ENCODE assay signal across 2 cellular contexts in the genomic region with DNA sequence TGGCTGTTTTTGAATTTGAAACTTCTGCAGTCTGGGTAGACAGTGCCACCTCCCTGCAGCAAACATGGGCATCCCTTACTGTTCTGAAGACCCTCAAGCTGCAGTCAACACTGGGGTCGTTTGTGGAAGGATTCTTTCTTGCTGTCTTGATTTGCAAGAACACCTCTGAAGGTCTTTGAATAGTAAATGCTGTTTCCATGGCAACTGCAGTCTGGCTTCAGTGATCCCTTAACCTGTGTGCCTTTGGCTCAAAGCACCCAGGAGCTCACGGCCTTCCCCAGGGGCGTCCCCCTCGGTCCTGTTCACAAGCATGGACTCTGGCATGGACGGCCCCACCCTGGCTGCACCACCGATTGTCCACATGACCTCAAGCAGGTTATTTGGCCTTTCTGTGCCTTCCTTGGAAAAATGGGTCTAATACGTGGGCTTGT.
TF ChIP-seq lines count a peak whose summit lies in the region.

No MANE protein-coding gene starts in this region.

TF ChIP-seq in HCT116, 20 proteins besides CTCF, POLR2A, EP300 and RAD21:
- TF ChIP-seq, protein P1, sequence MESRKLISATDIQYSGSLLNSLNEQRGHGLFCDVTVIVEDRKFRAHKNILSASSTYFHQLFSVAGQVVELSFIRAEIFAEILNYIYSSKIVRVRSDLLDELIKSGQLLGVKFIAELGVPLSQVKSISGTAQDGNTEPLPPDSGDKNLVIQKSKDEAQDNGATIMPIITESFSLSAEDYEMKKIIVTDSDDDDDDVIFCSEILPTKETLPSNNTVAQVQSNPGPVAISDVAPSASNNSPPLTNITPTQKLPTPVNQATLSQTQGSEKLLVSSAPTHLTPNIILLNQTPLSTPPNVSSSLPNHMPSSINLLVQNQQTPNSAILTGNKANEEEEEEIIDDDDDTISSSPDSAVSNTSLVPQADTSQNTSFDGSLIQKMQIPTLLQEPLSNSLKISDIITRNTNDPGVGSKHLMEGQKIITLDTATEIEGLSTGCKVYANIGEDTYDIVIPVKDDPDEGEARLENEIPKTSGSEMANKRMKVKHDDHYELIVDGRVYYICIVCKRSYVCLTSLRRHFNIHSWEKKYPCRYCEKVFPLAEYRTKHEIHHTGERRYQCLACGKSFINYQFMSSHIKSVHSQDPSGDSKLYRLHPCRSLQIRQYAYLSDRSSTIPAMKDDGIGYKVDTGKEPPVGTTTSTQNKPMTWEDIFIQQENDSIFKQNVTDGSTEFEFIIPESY (IDR thresholded peaks at IDR 0.05; ENCODE audit: extremely low read depth, insufficient replicate concordance, low read length), result no peak
- TF ChIP-seq CEBPB (IDR thresholded peaks at IDR 0.05; ENCODE audit: low read depth) (no peak), ZNF274 (IDR thresholded peaks at IDR 0.05; ENCODE audit: low read depth, low read length) (no peak), EZH2phosphoT487 (IDR thresholded peaks at IDR 0.05; ENCODE audit: borderline replicate concordance) (no peak), ZFX (IDR thresholded peaks at IDR 0.05) (no peak), JUND (IDR thresholded peaks at IDR 0.05) (no peak), YY1 (IDR thresholded peaks at IDR 0.05; ENCODE audit: extremely low read depth, insufficient replicate concordance, low read depth, low read length) (no peak), FOSL1 (IDR thresholded peaks at IDR 0.05; ENCODE audit: low read depth) (no peak), POLR2AphosphoS5 (IDR thresholded peaks at IDR 0.05; ENCODE audit: low read depth, low read length) (no peak)
TF ChIP-seq in HCT116: peak in this region for 0.

TF ChIP-seq in HEK293T, 16 proteins besides CTCF, POLR2A, EP300 and RAD21 (continued from another document):
- no peak for TF ChIP-seq FOXM1 (IDR thresholded peaks at IDR 0.05; ENCODE audit: borderline replicate concordance)
